Comparison of ENCODE assay signal across 8 cellular contexts in the genomic region with DNA sequence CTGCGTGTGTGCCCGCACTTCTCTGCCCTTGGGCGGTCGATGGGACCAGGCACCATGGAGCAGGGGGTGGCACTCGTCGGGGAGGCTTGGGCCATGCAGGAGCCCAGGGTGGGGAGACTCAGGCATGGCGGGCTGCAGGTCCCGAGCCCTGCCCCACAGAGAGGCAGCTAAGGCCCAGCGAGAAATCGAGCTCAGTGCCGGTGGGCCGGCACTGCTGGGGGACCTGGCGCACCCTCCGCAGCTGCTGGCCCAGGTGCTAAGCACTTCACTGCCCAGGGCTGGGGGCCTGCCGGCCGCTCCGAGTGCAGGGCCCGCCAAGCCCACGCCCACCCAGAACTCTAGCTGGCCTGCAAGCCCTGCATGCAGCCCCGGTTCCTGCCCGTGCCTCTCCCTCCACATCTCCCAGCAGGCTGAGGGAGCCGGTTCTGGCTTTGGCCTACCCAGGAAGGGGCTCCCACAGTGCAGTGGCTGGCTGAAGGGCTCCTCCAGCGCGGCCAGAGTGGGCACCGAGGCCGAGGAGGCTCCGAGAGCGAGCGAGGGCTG. TPM values are rescaled to one million over a fixed set of nuclear protein-coding genes. Genes with fewer than 3 reads are reported as not detected.
A peak's percentile ranks its signal among the peaks of the same experiment; 100 is the strongest.
DNase-seq lines count a peak whose midpoint lies in the region; ATAC-seq and TF ChIP-seq lines count a peak whose summit lies in the region.

No MANE protein-coding gene starts in this region.

- H4K8ac ChIP-seq in mesenchymal stem cell (ENCODE audit: low read length): peak overlapping the region; percentile 72

- H3K14ac ChIP-seq in mesenchymal stem cell (ENCODE audit: low read length in 2 of 2): no peak overlapping the region

- no peak overlapping the region for H2BK120ac ChIP-seq in mesenchymal stem cell (ENCODE audit: low read depth, low read length)

- H3K79me1 ChIP-seq in mesenchymal stem cell (replicated peaks; ENCODE audit: low read length, poor library complexity, severe bottlenecking): no peaks in the 10 kb centered on the region

- peak overlapping the region; percentile 94 for H3K27ac Mint-ChIP-seq in activated naive CD8-positive, alpha-beta T cell treated with anti-CD3 and anti-CD28 coated beads, Interleukin-2, amount 50 U/mL, for 24 hours

- TF ChIP-seq POLR2A in upper lobe of left lung (IDR thresholded peaks at IDR 0.05): no peak

- no peak for ATAC-seq in activated naive CD8-positive, alpha-beta T cell treated with anti-CD3 and anti-CD28 coated beads, Interleukin-2, amount 50 U/mL, for 24 hours
- peak in 1 of 2 donors; percentile 20 for ATAC-seq in upper lobe of left lung (ENCODE audit: low FRiP score in 2 of 2)
- ATAC-seq in HG02588 (IDR thresholded peaks at IDR 0.05; ENCODE audit: unreplicated experiment): no peak

- H3K27ac ChIP-seq in mesenchymal stem cell (ENCODE audit: low read length, poor library complexity, severe bottlenecking): no peak overlapping the region
- H3K27ac ChIP-seq in upper lobe of left lung: peak overlapping the region; percentile 88 to 89 (median 89)

- no peak overlapping the region for H2BK5ac ChIP-seq in mesenchymal stem cell (ENCODE audit: low read depth, low read length, poor library complexity, severe bottlenecking)

- H3K18ac ChIP-seq in mesenchymal stem cell (ENCODE audit: low read depth in 1 of 2, low read length in 2 of 2): peak overlapping the region in 1 of 2 experiments; percentile 23

- no peaks in the 10 kb centered on the region for H3K9me3 ChIP-seq in mesenchymal stem cell (ENCODE audit: control insufficient read depth, low read length)
- no peaks in the 10 kb centered on the region for H3K9me3 ChIP-seq in upper lobe of left lung

- H3K4ac ChIP-seq in mesenchymal stem cell (ENCODE audit: low read depth in 1 of 2, low read length in 2 of 2): no peak overlapping the region

- H3K27me3 ChIP-seq in mesenchymal stem cell (ENCODE audit: control insufficient read depth in 1 of 2, insufficient read depth in 1 of 2, low read length in 2 of 2): peaks cover 0 to 11% of the 10 kb centered on the region in 2 experiments
- no peaks in the 10 kb centered on the region for H3K27me3 ChIP-seq in upper lobe of left lung

- H3K4me1 Mint-ChIP-seq in activated naive CD8-positive, alpha-beta T cell treated with anti-CD3 and anti-CD28 coated beads, Interleukin-2, amount 50 U/mL, for 24 hours: peaks cover 21% of the 10 kb centered on the region

- no peak overlapping the region for H2BK12ac ChIP-seq in mesenchymal stem cell (ENCODE audit: low read length in 2 of 2)

- TF ChIP-seq EP300 in upper lobe of left lung (IDR thresholded peaks at IDR 0.05): no peak

- no peak overlapping the region for H3K4me2 ChIP-seq in mesenchymal stem cell (ENCODE audit: low read length, poor library complexity, severe bottlenecking)

- H3K36me3 ChIP-seq in mesenchymal stem cell (ENCODE audit: control insufficient read depth in 1 of 2, insufficient read depth in 2 of 2, low read depth in 1 of 2, low read length in 2 of 2) (peaks cover 0 to 12% of the 10 kb centered on the region in 2 experiments), upper lobe of left lung (peaks cover 0 to 18% (median 7%) of the 10 kb centered on the region in 4 donors)

- peak overlapping the region; percentile 96 for H3K9ac ChIP-seq in mesenchymal stem cell (ENCODE audit: low read length)

- H4K91ac ChIP-seq in mesenchymal stem cell (ENCODE audit: low read length): peak overlapping the region; percentile 41

- H3K4me3 ChIP-seq in mesenchymal stem cell (ENCODE audit: insufficient read depth in 1 of 2, low read depth in 1 of 2, low read length in 2 of 2) (peak overlapping the region in 1 of 2 experiments; percentile 81), upper lobe of left lung (peak overlapping the region in 3 of 4 donors; percentile 41 to 59 (median 54))

- H3K4me1 ChIP-seq in mesenchymal stem cell (ENCODE audit: control insufficient read depth, insufficient read depth, low read depth, low read length) (no peaks in the 10 kb centered on the region), upper lobe of left lung (peaks cover 14 to 30% (median 18%) of the 10 kb centered on the region in 4 donors)

- no peak overlapping the region for H2AK5ac ChIP-seq in mesenchymal stem cell (ENCODE audit: low read length, severe bottlenecking)

- peak; percentile 66 for DNase-seq in activated CD8-positive, alpha-beta memory T cell treated with anti-CD3 and anti-CD28 coated beads for 24 hours
- no peak for DNase-seq in activated CD8-positive, alpha-beta memory T cell treated with anti-CD3 and anti-CD28 coated beads, Interleukin-2, amount 50 U/mL, for 4 hours
- DNase-seq in activated naive CD8-positive, alpha-beta T cell treated with anti-CD3 and anti-CD28 coated beads, Interleukin-2, amount 50 U/mL, for 24 hours: peak; percentile 4
- DNase-seq in mesenchymal stem cell (no peak), upper lobe of left lung (peak in 1 of 2 donors; percentile 83), NCI-H748 (lab: John Stamatoyannopoulos, UW; ENCODE audit: unreplicated experiment) (no peak), RKO (ENCODE audit: low spot score) (no peak)

- WGBS in mesenchymal stem cell: 96% methylated on average over 24 of the region's 29 CpGs
- 91 to 92% methylated on average over 7 to 26 of the region's 29 CpGs for WGBS in upper lobe of left lung, 2 donors

- peaks cover 24% of the 10 kb centered on the region for H3K36me3 Mint-ChIP-seq in activated naive CD8-positive, alpha-beta T cell treated with anti-CD3 and anti-CD28 coated beads, Interleukin-2, amount 50 U/mL, for 24 hours (ENCODE audit: low read depth)

- H3K23ac ChIP-seq in mesenchymal stem cell (ENCODE audit: low read length in 2 of 2): no peak overlapping the region

- H2AFZ ChIP-seq in mesenchymal stem cell (ENCODE audit: low read depth, low read length): no peak overlapping the region

- H3K4me3 Mint-ChIP-seq in activated naive CD8-positive, alpha-beta T cell treated with anti-CD3 and anti-CD28 coated beads, Interleukin-2, amount 50 U/mL, for 24 hours: peak overlapping the region; percentile 86

- H3K9me3 Mint-ChIP-seq in activated naive CD8-positive, alpha-beta T cell treated with anti-CD3 and anti-CD28 coated beads, Interleukin-2, amount 50 U/mL, for 24 hours: no peaks in the 10 kb centered on the region

- no peak overlapping the region for H2BK15ac ChIP-seq in mesenchymal stem cell (ENCODE audit: low read depth, poor library complexity, severe bottlenecking)

- H3K27me3 Mint-ChIP-seq in activated naive CD8-positive, alpha-beta T cell treated with anti-CD3 and anti-CD28 coated beads, Interleukin-2, amount 50 U/mL, for 24 hours: no peaks in the 10 kb centered on the region

- TF ChIP-seq CTCF in upper lobe of left lung (IDR thresholded peaks at IDR 0.05): no peak

RNA-seq across cellular contexts. Expression of gene RTP4, which starts 0.6 kb away (rescaled TPM):
- 0.52 TPM for polyA plus RNA-seq in mesenchymal stem cell (2013, experiment 1 of 2)
- 0.40 TPM for polyA plus RNA-seq in mesenchymal stem cell (2013, experiment 2 of 2)
- total RNA-seq in upper lobe of left lung: 1 to 10 TPM in 5 of 6 donors, under 1 TPM in 1; 0.89 to 7.3 (median 4.6) TPM

Comparison
In these comparisons a context has a peak if more than half of its experiments do, and no peak if none do; other contexts are left out.
1. DNase-seq: peak in activated CD8-positive, alpha-beta memory T cell treated with anti-CD3 and anti-CD28 coated beads for 24 hours (single experiment) and activated naive CD8-positive, alpha-beta T cell treated with anti-CD3 and anti-CD28 coated beads, Interleukin-2, amount 50 U/mL, for 24 hours (single experiment); none in activated CD8-positive, alpha-beta memory T cell treated with anti-CD3 and anti-CD28 coated beads, Interleukin-2, amount 50 U/mL, for 4 hours (single experiment), mesenchymal stem cell (single experiment), NCI-H748 (single experiment) and RKO (single experiment).